ENCODE assay signal across 11 cellular contexts in the genomic region with DNA sequence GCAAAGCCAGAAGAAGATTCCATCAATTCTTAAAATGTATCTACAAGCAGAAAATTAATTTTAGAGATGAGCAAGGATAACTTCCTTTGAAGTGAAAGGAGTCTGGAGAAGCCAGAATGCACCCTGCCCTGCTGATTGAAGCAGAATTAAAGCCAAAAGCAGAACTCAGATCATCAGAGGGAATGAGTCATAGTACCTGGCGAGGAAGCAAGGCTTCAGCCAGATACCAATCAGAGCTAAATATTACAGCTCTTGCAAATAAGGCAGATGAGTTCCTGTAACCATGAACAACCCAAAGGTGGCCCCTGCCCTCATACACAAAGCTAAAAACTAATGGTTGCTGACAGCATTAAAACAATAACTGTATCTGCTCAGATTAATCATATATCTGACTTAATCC. TPM values are rescaled to one million over a fixed set of nuclear protein-coding genes. Genes with fewer than 3 reads are reported as not detected.
DNase-seq lines count a peak whose midpoint lies in the region; ATAC-seq and TF ChIP-seq lines count a peak whose summit lies in the region.
"Had no signal": no experiment of that assay in that cellular context is flagged by ENCODE, and none has a peak within 500 bp of the region (broad histone marks: within the 10 kb centered on the region; RNA-seq: fewer than 3 reads in every experiment).

No MANE protein-coding gene starts in this region.

- H3K9me3 Mint-ChIP-seq in activated T-helper 17 cell treated with anti-CD3 and anti-CD28 coated beads, Interleukin-2, amount 50 U/mL, for 72 hours: peaks cover 6% of the 10 kb centered on the region

- H3K4me3 ChIP-seq in BE2C (ENCODE audit: low read depth, low read length) (no peak overlapping the region), lung (no peak overlapping the region), left ventricle myocardium inferior (no peak overlapping the region), A673 (ENCODE audit: low read depth, low read length, poor library complexity, severe bottlenecking) (no peak overlapping the region)
- H3K4me3 ChIP-seq: sigmoid colon had no signal

- no peaks in the 10 kb centered on the region for H3K4me1 ChIP-seq in BE2C
- H3K4me1 ChIP-seq in lung (ENCODE audit: control insufficient read depth in 2 of 2, insufficient read depth in 2 of 2, low read length in 2 of 2): peaks cover 0 to 2% of the 10 kb centered on the region in 2 donors
- no peaks in the 10 kb centered on the region for H3K4me1 ChIP-seq in left ventricle myocardium inferior
- H3K4me1 ChIP-seq in A673 (ENCODE audit: insufficient read depth, low read length, poor library complexity, severe bottlenecking): no peaks in the 10 kb centered on the region
- H3K4me1 ChIP-seq: sigmoid colon had no signal

- no peaks in the 10 kb centered on the region for H3K9me3 ChIP-seq in BE2C
- peaks cover 0 to 6% of the 10 kb centered on the region in 2 donors for H3K9me3 ChIP-seq in lung (ENCODE audit: control insufficient read depth in 2 of 2, insufficient read depth in 1 of 2, low read length in 1 of 2)
- peaks cover 19% of the 10 kb centered on the region for H3K9me3 ChIP-seq in left ventricle myocardium inferior (replicated peaks)
- peaks cover 14% of the 10 kb centered on the region for H3K9me3 ChIP-seq in A673 (ENCODE audit: low read depth, low read length, poor library complexity, severe bottlenecking)

- TF ChIP-seq CTCF in BE2C (IDR thresholded peaks at IDR 0.05; ENCODE audit: low read depth, low read length) (no peak), lung (IDR thresholded peaks at IDR 0.05; ENCODE audit: control extremely low read depth, extremely low read depth) (no peak), left ventricle myocardium inferior (IDR thresholded peaks at IDR 0.05; ENCODE audit: borderline replicate concordance) (no peak), A673 (conservative IDR thresholded peaks at IDR 0.05; ENCODE audit: low read depth, low read length) (no peak)

- intact Hi-C loops in left ventricle myocardium inferior (cut with micrococcal nuclease): no loop called here
- intact Hi-C loops in A673 (cut with micrococcal nuclease; ENCODE audit: unreplicated experiment): no loop called here

- H3K27ac Mint-ChIP-seq in activated T-helper 17 cell treated with anti-CD3 and anti-CD28 coated beads, Interleukin-2, amount 50 U/mL, for 72 hours: no peak overlapping the region
- H3K27ac Mint-ChIP-seq: endodermal cell had no signal

- H3K27me3 ChIP-seq in BE2C: peaks cover 4% of the 10 kb centered on the region; the same call in 1 of the 2 replicates
- no peaks in the 10 kb centered on the region for H3K27me3 ChIP-seq in lung (ENCODE audit: control insufficient read depth, insufficient read depth)
- H3K27me3 ChIP-seq in left ventricle myocardium inferior (ENCODE audit: low read depth): peaks cover 68% of the 10 kb centered on the region
- H3K27me3 ChIP-seq in A673 (replicated peaks; ENCODE audit: insufficient read depth, low read depth, low read length, poor library complexity): peaks cover 24% of the 10 kb centered on the region

- H3K36me3 Mint-ChIP-seq in activated T-helper 17 cell treated with anti-CD3 and anti-CD28 coated beads, Interleukin-2, amount 50 U/mL, for 72 hours (ENCODE audit: low read depth): peaks cover 6% of the 10 kb centered on the region

- H3K36me3 ChIP-seq in BE2C (no peaks in the 10 kb centered on the region), lung (ENCODE audit: control insufficient read depth in 2 of 2, insufficient read depth in 2 of 2, low read length in 2 of 2) (no peaks in the 10 kb centered on the region), left ventricle myocardium inferior (no peaks in the 10 kb centered on the region), A673 (ENCODE audit: insufficient read depth, low read length, poor library complexity, severe bottlenecking) (no peaks in the 10 kb centered on the region)
- H3K36me3 ChIP-seq: sigmoid colon had no signal

- no peak overlapping the region for H3K4me3 Mint-ChIP-seq in activated T-helper 17 cell treated with anti-CD3 and anti-CD28 coated beads, Interleukin-2, amount 50 U/mL, for 72 hours
- H3K4me3 Mint-ChIP-seq: endodermal cell had no signal

- CTCF ChIA-PET in A673 (lab: Charles Lee): no interaction called here

- POLR2A ChIA-PET in A673 (lab: Charles Lee; ENCODE audit: low non-redundant PET): no interaction called here

- WGBS in lung, 2 donors: 13 to 24% methylated on average over 1 of the region's 1 CpG

- peak; percentile 15 for DNase-seq in BE2C
- peak; percentile 59 for DNase-seq in LHCN-M2 (ENCODE audit: low read depth)
- DNase-seq in lung (ENCODE audit: low spot score): no peak
- no peak for DNase-seq in left ventricle myocardium inferior
- no peak for DNase-seq in A673 (ENCODE audit: low spot score)
- DNase-seq: activated gamma-delta T cell treated with Interleukin-2 at 50 U/mL for 16 hours, endodermal cell, sigmoid colon had no signal

- peaks cover 28% of the 10 kb centered on the region for H3K27me3 Mint-ChIP-seq in activated T-helper 17 cell treated with anti-CD3 and anti-CD28 coated beads, Interleukin-2, amount 50 U/mL, for 72 hours

- peaks cover 7% of the 10 kb centered on the region for H3K4me1 Mint-ChIP-seq in activated T-helper 17 cell treated with anti-CD3 and anti-CD28 coated beads, Interleukin-2, amount 50 U/mL, for 72 hours
- H3K4me1 Mint-ChIP-seq: endodermal cell had no signal

- no TSS peak for BruUV-seq in A673 (replicated peaks; lab: Mats Ljungman, UMichigan)

- H3K27ac ChIP-seq in lung (ENCODE audit: low read depth in 1 of 2, low read length in 1 of 2) (no peak overlapping the region), left ventricle myocardium inferior (replicated peaks) (no peak overlapping the region), A673 (ENCODE audit: low read depth, low read length, poor library complexity, severe bottlenecking) (no peak overlapping the region)
- H3K27ac ChIP-seq: sigmoid colon had no signal

- peak; percentile 52 for ATAC-seq in activated T-helper 17 cell treated with anti-CD3 and anti-CD28 coated beads, Interleukin-2, amount 50 U/mL, for 72 hours (replicated peaks)
- ATAC-seq in lung (ENCODE audit: insufficient read depth, low FRiP score) (peak; percentile 53), GM18519 (IDR thresholded peaks at IDR 0.05; ENCODE audit: low FRiP score, unreplicated experiment) (no peak), GM21529 (IDR thresholded peaks at IDR 0.05; ENCODE audit: unreplicated experiment) (no peak)

RNA-seq across cellular contexts. Expression of a gene that starts 10.4 kb away (rescaled TPM):
- not detected for polyA plus RNA-seq in BE2C (2012; ENCODE audit: insufficient read depth, insufficient read length, low read depth)
- total RNA-seq in LHCN-M2 (2014; rRNA removed) (18.3 and 19.6 TPM in 2 replicates), lung (under 1 TPM; 0.18 to 0.65 TPM), left ventricle myocardium inferior (0.22 TPM), A673 (2021) (not detected in 2 replicates)
- polyA plus RNA-seq in LHCN-M2 (2012): 2.1 TPM
- under 1 TPM; 0.16 to 0.28 TPM for total RNA-seq in activated T-helper 17 cell treated with anti-CD3 and anti-CD28 coated beads, Interleukin-2, amount 50 U/mL, for 72 hours
- polyA plus RNA-seq in lung: under 1 TPM; 0.12 to 0.48 TPM

RNA-seq across cellular contexts. Expression of a gene that starts 24.3 kb away (rescaled TPM):
- polyA plus RNA-seq in BE2C (2012; ENCODE audit: insufficient read depth, insufficient read length, low read depth): 44.6 TPM
- 55.0 and 56.6 TPM in 2 replicates for total RNA-seq in LHCN-M2 (2014; rRNA removed)
- 39.4 TPM for polyA plus RNA-seq in LHCN-M2 (2012)
- 100 to 1,000 TPM; 161 to 173 TPM for total RNA-seq in activated T-helper 17 cell treated with anti-CD3 and anti-CD28 coated beads, Interleukin-2, amount 50 U/mL, for 72 hours
- 10 to 100 TPM; 22.1 to 43.5 TPM for total RNA-seq in lung
- 10 to 100 TPM; 20.7 to 41.8 TPM for polyA plus RNA-seq in lung
- 31.6 TPM for total RNA-seq in left ventricle myocardium inferior
- total RNA-seq in A673 (2021): 65.8 and 74.5 TPM in 2 replicates

Comparison
In these comparisons a context has a peak if more than half of its experiments do, and no peak if none do; other contexts are left out.
1. DNase-seq: peak in BE2C (single experiment) and LHCN-M2 (single experiment); none in lung (single experiment), left ventricle myocardium inferior (single experiment) and A673 (single experiment).
2. ATAC-seq: peak in activated T-helper 17 cell treated with anti-CD3 and anti-CD28 coated beads, Interleukin-2, amount 50 U/mL, for 72 hours (single experiment) and lung (single experiment); none in GM18519 (single experiment) and GM21529 (single experiment).
3. RNA of a gene that starts 10.4 kb away (total RNA-seq): 18.3 to 19.6 TPM in LHCN-M2; 0.18 to 0.65 TPM in lung, 0.16 to 0.28 TPM in activated T-helper 17 cell treated with anti-CD3 and anti-CD28 coated beads, Interleukin-2, amount 50 U/mL, for 72 hours, 0.22 TPM in left ventricle myocardium inferior (single experiment) and not detected in A673; every median in the first group is over 10 times any median in the second.